ENCODE assay signal across 22 cellular contexts in genomic region chr9:33799928-33800689, GRCh38. TPM values are rescaled to one million over a fixed set of nuclear protein-coding genes. Genes with fewer than 3 reads are reported as not detected.
"Had no signal": no experiment of that assay in that cellular context is flagged by ENCODE, and none has a peak within 500 bp of the region (broad histone marks: within the 10 kb centered on the region; RNA-seq: fewer than 3 reads in every experiment).

No MANE protein-coding gene starts in this region.

- H3K4me1 Mint-ChIP-seq: activated CD4-positive, alpha-beta T cell treated with anti-CD3 and anti-CD28 coated beads, Interleukin-2, amount 10 ng/mL, durations not matched to agents 7 days and 5 days; activated naive CD8-positive, alpha-beta T cell treated with anti-CD3 and anti-CD28 coated beads for 36 hours; immature natural killer cell; naive thymus-derived CD8-positive, alpha-beta T cell had no signal

- DNase-seq: activated CD4-positive, alpha-beta T cell treated with anti-CD3 and anti-CD28 coated beads, Interleukin-2, amount 10 ng/mL, durations not matched to agents 7 days and 5 days; activated CD4-positive, CD25-positive, alpha-beta regulatory T cell treated with anti-CD3 and anti-CD28 coated beads, Interleukin-2, amount 50 U/mL, for 72 hours; activated naive CD4-positive, alpha-beta T cell; activated naive CD8-positive, alpha-beta T cell treated with anti-CD3 and anti-CD28 coated beads for 36 hours; activated T-cell treated with anti-CD3 and anti-CD28 coated beads, Interleukin-2, amount 50 U/mL, for 1 hour; cortex of kidney; endodermal cell; foreskin melanocyte; immature natural killer cell; left lung; naive thymus-derived CD8-positive, alpha-beta T cell; retina; stimulated activated CD4-positive, alpha-beta T cell treated with anti-CD3 and anti-CD28 coated beads, Interleukin-4, amount 100 ng/mL, for 1 hour; stimulated activated naive CD4-positive, alpha-beta T cell treated with Interleukin-2 at 50 U/mL for 16 hours had no signal

- H3K27ac Mint-ChIP-seq: activated CD4-positive, alpha-beta T cell treated with anti-CD3 and anti-CD28 coated beads, Interleukin-2, amount 10 ng/mL, durations not matched to agents 7 days and 5 days; activated naive CD8-positive, alpha-beta T cell treated with anti-CD3 and anti-CD28 coated beads for 36 hours; activated T-helper 2 cell treated with anti-CD3 and anti-CD28 coated beads, Interferon-gamma antibody, Interleukin-2, Interleukin-4, amounts not matched to agents 10 μg/mL and 5 μg/mL and 100 μg/mL, durations not matched to agents 14 hours and 24 hours and 36 hours; endodermal cell; naive thymus-derived CD8-positive, alpha-beta T cell; progenitor cell of endocrine pancreas; type B pancreatic cell had no signal

- H3K4me3 Mint-ChIP-seq: activated CD4-positive, alpha-beta T cell treated with anti-CD3 and anti-CD28 coated beads, Interleukin-2, amount 10 ng/mL, durations not matched to agents 7 days and 5 days; activated naive CD8-positive, alpha-beta T cell treated with anti-CD3 and anti-CD28 coated beads for 36 hours; endodermal cell; immature natural killer cell; naive thymus-derived CD8-positive, alpha-beta T cell; type B pancreatic cell had no signal

- FAIRE-seq: astrocyte had no signal

- ATAC-seq: naive thymus-derived CD8-positive, alpha-beta T cell had no signal

- H3K4me3 ChIP-seq: hepatocyte, left lung, lung, thoracic aorta, vagina had no signal

- H3K9me3 Mint-ChIP-seq: activated CD4-positive, alpha-beta T cell treated with anti-CD3 and anti-CD28 coated beads, Interleukin-2, amount 10 ng/mL, durations not matched to agents 7 days and 5 days; activated naive CD8-positive, alpha-beta T cell treated with anti-CD3 and anti-CD28 coated beads for 36 hours; activated T-helper 2 cell treated with anti-CD3 and anti-CD28 coated beads, Interferon-gamma antibody, Interleukin-2, Interleukin-4, amounts not matched to agents 10 μg/mL and 5 μg/mL and 100 μg/mL, durations not matched to agents 14 hours and 24 hours and 36 hours; immature natural killer cell; naive thymus-derived CD8-positive, alpha-beta T cell; type B pancreatic cell had no signal

- H3K36me3 ChIP-seq: left lung, thoracic aorta, vagina had no signal

- H3K36me3 Mint-ChIP-seq: immature natural killer cell; naive thymus-derived CD8-positive, alpha-beta T cell; type B pancreatic cell had no signal

- H3K27me3 ChIP-seq: hepatocyte, left lung, vagina had no signal

RNA-seq across cellular contexts. Expression of gene PRSS3, which starts 4.7 kb away (rescaled TPM):
- total RNA-seq: activated CD4-positive, alpha-beta T cell treated with anti-CD3 and anti-CD28 coated beads, Interleukin-2, amount 10 ng/mL, durations not matched to agents 7 days and 5 days; activated naive CD8-positive, alpha-beta T cell treated with anti-CD3 and anti-CD28 coated beads for 36 hours; activated T-helper 2 cell treated with anti-CD3 and anti-CD28 coated beads, Interferon-gamma antibody, Interleukin-2, Interleukin-4, amounts not matched to agents 10 μg/mL and 5 μg/mL and 100 μg/mL, durations not matched to agents 14 hours and 24 hours and 36 hours; astrocyte; endodermal cell; hepatocyte; progenitor cell of endocrine pancreas had no signal
